Comparison of ENCODE assay signal across 9 cellular contexts in genomic region chr1:64934115-64934880, GRCh38. TPM values are rescaled to one million over a fixed set of nuclear protein-coding genes. Genes with fewer than 3 reads are reported as not detected.
DNase-seq lines count a peak whose midpoint lies in the region; ATAC-seq and TF ChIP-seq lines count a peak whose summit lies in the region.
"Had no signal": no experiment of that assay in that cellular context is flagged by ENCODE, and none has a peak within 500 bp of the region (broad histone marks: within the 10 kb centered on the region; RNA-seq: fewer than 3 reads in every experiment).

No MANE protein-coding gene starts in this region.

- no peak overlapping the region for H3K4me3 ChIP-seq in body of pancreas
- no peak overlapping the region for H3K4me3 ChIP-seq in right lobe of liver
- no peak overlapping the region for H3K4me3 ChIP-seq in uterus

- H3K27ac ChIP-seq in body of pancreas, result peak overlapping the region in 2 of 4 donors; percentile 47 to 51
- peak overlapping the region; percentile 30 to 69 (median 48) for H3K27ac ChIP-seq in right lobe of liver
- H3K27ac ChIP-seq in uterus, result peak overlapping the region; percentile 76

- no peak for TF ChIP-seq CTCF in activated CD8-positive, alpha-beta T cell treated with anti-CD3 and anti-CD28 coated beads for 36 hours (IDR thresholded peaks at IDR 0.05)
- TF ChIP-seq CTCF in body of pancreas (IDR thresholded peaks at IDR 0.05) (no peak), right lobe of liver (IDR thresholded peaks at IDR 0.05) (no peak), uterus (IDR thresholded peaks at IDR 0.05) (no peak)

- no peaks in the 10 kb centered on the region for H3K27me3 Mint-ChIP-seq in activated CD8-positive, alpha-beta T cell treated with anti-CD3 and anti-CD28 coated beads for 36 hours
- no peaks in the 10 kb centered on the region for H3K27me3 Mint-ChIP-seq in activated CD8-positive, alpha-beta T cell treated with anti-CD3 and anti-CD28 coated beads, Interleukin-2, amount 10 ng/mL, durations not matched to agents 7 days and 5 days (ENCODE audit: low read depth)

- peak overlapping the region; percentile 83 for H3K27ac Mint-ChIP-seq in activated CD8-positive, alpha-beta T cell treated with anti-CD3 and anti-CD28 coated beads for 36 hours
- no peak overlapping the region for H3K27ac Mint-ChIP-seq in activated CD8-positive, alpha-beta T cell treated with anti-CD3 and anti-CD28 coated beads, Interleukin-2, amount 10 ng/mL, durations not matched to agents 7 days and 5 days

- TF ChIP-seq POLR2A in body of pancreas (IDR thresholded peaks at IDR 0.05), result no peak
- TF ChIP-seq POLR2A in right lobe of liver (IDR thresholded peaks at IDR 0.05), result no peak
- no peak for TF ChIP-seq POLR2A in uterus (IDR thresholded peaks at IDR 0.05)

- H3K36me3 Mint-ChIP-seq in activated CD8-positive, alpha-beta T cell treated with anti-CD3 and anti-CD28 coated beads for 36 hours (ENCODE audit: low read depth), result peaks cover 41% of the 10 kb centered on the region
- peaks cover 26% of the 10 kb centered on the region for H3K36me3 Mint-ChIP-seq in activated CD8-positive, alpha-beta T cell treated with anti-CD3 and anti-CD28 coated beads, Interleukin-2, amount 10 ng/mL, durations not matched to agents 7 days and 5 days (ENCODE audit: low read depth)

- ATAC-seq in activated CD8-positive, alpha-beta T cell treated with anti-CD3 and anti-CD28 coated beads for 36 hours, result no peak
- no peak for ATAC-seq in activated CD8-positive, alpha-beta T cell treated with anti-CD3 and anti-CD28 coated beads, Interleukin-2, amount 10 ng/mL, durations not matched to agents 7 days and 5 days
- peak; percentile 25 for ATAC-seq in body of pancreas
- ATAC-seq in right lobe of liver, result peak; percentile 50 to 61 (median 56)
- ATAC-seq in HG03025 (IDR thresholded peaks at IDR 0.05; ENCODE audit: low FRiP score, unreplicated experiment), result no peak
- no peak for ATAC-seq in GM18502 (IDR thresholded peaks at IDR 0.05; ENCODE audit: poor library complexity, unreplicated experiment)

- DNase-seq in activated CD8-positive, alpha-beta T cell treated with anti-CD3 and anti-CD28 coated beads for 36 hours, result no peak
- DNase-seq in activated CD8-positive, alpha-beta T cell treated with anti-CD3 and anti-CD28 coated beads, Interleukin-2, amount 10 ng/mL, durations not matched to agents 7 days and 5 days, result no peak
- DNase-seq in body of pancreas (peak in 1 of 4 donors; percentile 35), right lobe of liver (no peak), uterus (peak; percentile 34 to 39), GDM1 (lab: John Stamatoyannopoulos, UW) (no peak)
- DNase-seq: COR-L47 had no signal

- H3K9me3 ChIP-seq in body of pancreas (no peaks in the 10 kb centered on the region), right lobe of liver (no peaks in the 10 kb centered on the region), uterus (no peaks in the 10 kb centered on the region)

- H3K4me1 ChIP-seq in body of pancreas (peaks cover 47% of the 10 kb centered on the region), right lobe of liver (peaks cover 0 to 49% (median 23%) of the 10 kb centered on the region in 4 donors), uterus (peaks cover 4 to 6% of the 10 kb centered on the region in 2 donors)

- WGBS in body of pancreas, 2 donors, result 61 to 77% methylated on average over 9 of the region's 9 CpGs
- 21% methylated on average over 6 of the region's 9 CpGs for WGBS in right lobe of liver (ENCODE audit: insufficient coverage, low coverage, low lambda C conversion rate, missing lambda C conversion rate)

- H3K36me3 ChIP-seq in body of pancreas (replicated peaks in 1 of 2; ENCODE audit: insufficient read depth in 1 of 2, low read depth in 2 of 2) (no peaks in the 10 kb centered on the region), right lobe of liver (no peaks in the 10 kb centered on the region), uterus (no peaks in the 10 kb centered on the region)

- POLR2A ChIA-PET in activated CD8-positive, alpha-beta T cell treated with anti-CD3 and anti-CD28 coated beads for 36 hours (lab: Charles Lee), result interaction anchor here (0.5 to 1.5 kb wide), 7 partner anchors 11 to 78 kb away, joined by 3 to 5 read pairs (median 3); no protein-coding TSS in a partner anchor
- POLR2A ChIA-PET in activated CD8-positive, alpha-beta T cell treated with anti-CD3 and anti-CD28 coated beads, Interleukin-2, amount 10 ng/mL, durations not matched to agents 7 days and 5 days (lab: Charles Lee), result interaction anchor here (0.6 to 0.8 kb wide), 3 partner anchors 11 to 27 kb away, joined by 3 to 5 read pairs (median 3); no protein-coding TSS in a partner anchor

- CTCF ChIA-PET in activated CD8-positive, alpha-beta T cell treated with anti-CD3 and anti-CD28 coated beads for 36 hours (lab: Charles Lee), result interaction anchor here (1.2 to 2.0 kb wide), 2 partner anchors 12 to 18 kb away, joined by 4 to 5 read pairs; no protein-coding TSS in a partner anchor
- CTCF ChIA-PET in activated CD8-positive, alpha-beta T cell treated with anti-CD3 and anti-CD28 coated beads, Interleukin-2, amount 10 ng/mL, durations not matched to agents 7 days and 5 days (lab: Charles Lee), result no interaction called here

- intact Hi-C loops in activated CD8-positive, alpha-beta T cell treated with anti-CD3 and anti-CD28 coated beads for 36 hours (cut with micrococcal nuclease), result no loop called here
- intact Hi-C loops in body of pancreas (cut with DNase I), result no loop called here
- intact Hi-C loops in right lobe of liver (cut with DNase I), result no loop called here
- intact Hi-C loops in uterus (cut with DNase I; ENCODE audit: low total_unique reads), result no loop called here

- H3K9me3 Mint-ChIP-seq in activated CD8-positive, alpha-beta T cell treated with anti-CD3 and anti-CD28 coated beads for 36 hours, result peaks cover 16% of the 10 kb centered on the region
- no peaks in the 10 kb centered on the region for H3K9me3 Mint-ChIP-seq in activated CD8-positive, alpha-beta T cell treated with anti-CD3 and anti-CD28 coated beads, Interleukin-2, amount 10 ng/mL, durations not matched to agents 7 days and 5 days (ENCODE audit: insufficient read depth)

- peaks cover 76% of the 10 kb centered on the region for H3K4me1 Mint-ChIP-seq in activated CD8-positive, alpha-beta T cell treated with anti-CD3 and anti-CD28 coated beads for 36 hours (ENCODE audit: low read depth)
- peaks cover 32% of the 10 kb centered on the region for H3K4me1 Mint-ChIP-seq in activated CD8-positive, alpha-beta T cell treated with anti-CD3 and anti-CD28 coated beads, Interleukin-2, amount 10 ng/mL, durations not matched to agents 7 days and 5 days (ENCODE audit: low read depth)

- H3K27me3 ChIP-seq in body of pancreas (no peaks in the 10 kb centered on the region), right lobe of liver (no peaks in the 10 kb centered on the region), uterus (no peaks in the 10 kb centered on the region)

- no peak overlapping the region for H3K4me3 Mint-ChIP-seq in activated CD8-positive, alpha-beta T cell treated with anti-CD3 and anti-CD28 coated beads for 36 hours
- no peak overlapping the region for H3K4me3 Mint-ChIP-seq in activated CD8-positive, alpha-beta T cell treated with anti-CD3 and anti-CD28 coated beads, Interleukin-2, amount 10 ng/mL, durations not matched to agents 7 days and 5 days

RNA-seq across cellular contexts. Expression of gene JAK1, which starts 32.1 kb away (rescaled TPM):
- total RNA-seq in activated CD8-positive, alpha-beta T cell treated with anti-CD3 and anti-CD28 coated beads for 36 hours, result 100 to 1,000 TPM in 1 of 2 experiments, 10 to 100 TPM in 1; 96.3 to 108 TPM
- total RNA-seq in activated CD8-positive, alpha-beta T cell treated with anti-CD3 and anti-CD28 coated beads, Interleukin-2, amount 10 ng/mL, durations not matched to agents 7 days and 5 days, result 100 to 1,000 TPM; 156 to 159 TPM
- total RNA-seq in body of pancreas (100 to 1,000 TPM; 106 to 136 TPM), right lobe of liver (10 to 100 TPM; 48.0 to 71.6 (median 66.5) TPM), uterus (100 to 1,000 TPM in 3 of 4 donors, 10 to 100 TPM in 1; 70.9 to 136 (median 125) TPM)

Comparison
In these comparisons a context has a peak if more than half of its experiments do, and no peak if none do; other contexts are left out.
1. ATAC-seq: peak in body of pancreas (single experiment) and right lobe of liver (4 of 4); none in activated CD8-positive, alpha-beta T cell treated with anti-CD3 and anti-CD28 coated beads for 36 hours (single experiment), activated CD8-positive, alpha-beta T cell treated with anti-CD3 and anti-CD28 coated beads, Interleukin-2, amount 10 ng/mL, durations not matched to agents 7 days and 5 days (single experiment), HG03025 (single experiment) and GM18502 (single experiment).
2. DNase-seq: peak in uterus (2 of 2); none in activated CD8-positive, alpha-beta T cell treated with anti-CD3 and anti-CD28 coated beads for 36 hours (single experiment), activated CD8-positive, alpha-beta T cell treated with anti-CD3 and anti-CD28 coated beads, Interleukin-2, amount 10 ng/mL, durations not matched to agents 7 days and 5 days (single experiment), right lobe of liver (0 of 3) and GDM1 (single experiment).